36 cellular contexts compared by ENCODE assay signal in the genomic region with DNA sequence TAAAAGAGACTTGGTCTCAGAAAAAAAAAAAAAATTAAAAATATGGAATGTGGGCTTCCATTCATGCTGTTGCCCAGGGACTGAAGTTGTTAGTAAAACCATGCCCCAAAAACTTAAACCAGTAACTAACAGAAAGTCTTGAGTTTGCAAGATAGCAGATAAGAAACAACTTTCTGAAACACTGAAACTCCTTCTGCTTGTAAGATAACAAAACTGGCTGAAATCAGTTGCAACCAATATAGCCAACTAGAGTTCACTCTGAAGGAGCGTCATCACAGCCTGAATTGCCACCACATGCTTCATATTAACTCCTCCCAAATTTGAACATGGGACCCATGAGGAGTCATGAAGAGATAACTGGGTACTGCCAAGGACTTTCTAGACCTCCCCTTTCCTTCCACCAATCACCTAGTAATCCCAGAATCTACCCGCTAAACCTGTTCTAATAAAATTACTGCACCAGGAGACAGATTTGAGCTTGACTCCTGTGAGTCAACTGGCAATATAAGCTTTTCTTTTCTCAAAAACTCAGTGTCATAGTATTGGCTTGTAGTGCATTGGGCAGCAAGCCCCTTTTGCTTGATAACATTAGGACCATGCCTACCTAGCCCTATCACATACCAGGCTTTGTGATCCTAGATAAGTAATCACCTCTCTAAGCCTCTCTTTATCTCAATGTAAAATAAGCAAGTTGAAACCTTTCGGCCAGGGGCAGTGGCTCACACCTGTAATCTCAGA. TPM values are rescaled to one million over a fixed set of nuclear protein-coding genes. Genes with fewer than 3 reads are reported as not detected.
A peak's percentile ranks its signal among the peaks of the same experiment; 100 is the strongest.
DNase-seq lines count a peak whose midpoint lies in the region; ATAC-seq and TF ChIP-seq lines count a peak whose summit lies in the region.
"Had no signal": no experiment of that assay in that cellular context is flagged by ENCODE, and none has a peak within 500 bp of the region (broad histone marks: within the 10 kb centered on the region; RNA-seq: fewer than 3 reads in every experiment).

No MANE protein-coding gene starts in this region.

- 65% methylated on average over 3 of the region's 3 CpGs; no CpG with 5 or more reads in 1 of the 2 experiments for WGBS in endodermal cell (ENCODE audit: insufficient coverage in 1 of 2, insufficient read length in 1 of 2), 2 experiments
- no CpG with 5 or more reads among the region's 3 CpGs for WGBS in mesendoderm (ENCODE audit: extremely low coverage, insufficient coverage, low lambda C conversion rate)

- no peak overlapping the region for H2AK5ac ChIP-seq in mesendoderm (ENCODE audit: low read length)

- no peak overlapping the region for H2BK15ac ChIP-seq in mesendoderm (replicated peaks; ENCODE audit: low read depth)

- H3K9me3 ChIP-seq in PC-3 (ENCODE audit: low read length) (no peaks in the 10 kb centered on the region), endodermal cell (ENCODE audit: control insufficient read depth, low read length) (no peaks in the 10 kb centered on the region)
- H3K9me3 ChIP-seq: breast epithelium, colonic mucosa, esophagus muscularis mucosa, gastroesophageal sphincter, left ventricle myocardium inferior, prostate gland, sigmoid colon had no signal

- peaks cover 16% of the 10 kb centered on the region for H3K36me3 Mint-ChIP-seq in activated CD4-positive, alpha-beta T cell treated with anti-CD3 and anti-CD28 coated beads for 36 hours (ENCODE audit: low read depth)
- peaks cover 39% of the 10 kb centered on the region for H3K36me3 Mint-ChIP-seq in endodermal cell (ENCODE audit: low read depth)
- peaks cover 8% of the 10 kb centered on the region for H3K36me3 Mint-ChIP-seq in activated CD4-positive, alpha-beta memory T cell treated with anti-CD3 and anti-CD28 coated beads for 36 hours

- H3K9me3 Mint-ChIP-seq in activated CD4-positive, alpha-beta T cell treated with anti-CD3 and anti-CD28 coated beads for 36 hours (ENCODE audit: low read depth), result no peaks in the 10 kb centered on the region
- no peaks in the 10 kb centered on the region for H3K9me3 Mint-ChIP-seq in endodermal cell
- H3K9me3 Mint-ChIP-seq in activated CD4-positive, alpha-beta memory T cell treated with anti-CD3 and anti-CD28 coated beads for 36 hours, result no peaks in the 10 kb centered on the region
- H3K9me3 Mint-ChIP-seq: activated naive CD4-positive, alpha-beta T cell treated with anti-CD3 and anti-CD28 coated beads for 36 hours; CD4-positive, CD25-positive, alpha-beta regulatory T cell; IgD-negative memory B cell; stimulated activated memory B cell treated with anti-CD40 and anti-IgM and Interleukin-4, amounts not matched to agents 10 μg/mL and 1 μg/mL and 100 μg/mL, for 72 hours had no signal

- no peak overlapping the region for H2BK5ac ChIP-seq in mesendoderm (ENCODE audit: low read length)

- H3K56ac ChIP-seq in mesendoderm (ENCODE audit: low read length), result no peak overlapping the region

- no peak overlapping the region for H4K8ac ChIP-seq in mesendoderm (ENCODE audit: low read depth, low read length)

- H3K4me2 ChIP-seq in PC-3 (ENCODE audit: low read length), result no peak overlapping the region
- no peak overlapping the region for H3K4me2 ChIP-seq in mesendoderm (ENCODE audit: low read length)

- no peak overlapping the region for H2BK120ac ChIP-seq in mesendoderm (ENCODE audit: low read depth, low read length)

- H3K36me3 ChIP-seq in PC-3 (ENCODE audit: low read depth, low read length) (no peaks in the 10 kb centered on the region), endodermal cell (ENCODE audit: control insufficient read depth, insufficient read depth, low read length) (peaks cover 12% of the 10 kb centered on the region), mesendoderm (ENCODE audit: control insufficient read depth, insufficient read depth, low read length) (no peaks in the 10 kb centered on the region)
- H3K36me3 ChIP-seq: breast epithelium, colonic mucosa, prostate gland had no signal

- BruUV-seq in PC-3 (replicated peaks; lab: Mats Ljungman, UMichigan), result no TSS peak

- no peak for TF ChIP-seq CTCF in PC-3 (conservative IDR thresholded peaks at IDR 0.05; ENCODE audit: low read depth, low read length)
- TF ChIP-seq CTCF in endodermal cell (conservative IDR thresholded peaks at IDR 0.05), result no peak

- H3K4me1 ChIP-seq in PC-3 (ENCODE audit: insufficient read depth, low read length) (peaks cover 3% of the 10 kb centered on the region; the same call in 1 of the 2 replicates), endodermal cell (ENCODE audit: control insufficient read depth, insufficient read depth, low read length) (no peaks in the 10 kb centered on the region), mesendoderm (ENCODE audit: control insufficient read depth, low read depth, low read length) (peaks cover 2% of the 10 kb centered on the region)
- H3K4me1 ChIP-seq: breast epithelium, colonic mucosa, prostate gland had no signal

- no peak overlapping the region for H3K27ac Mint-ChIP-seq in activated CD4-positive, alpha-beta T cell treated with anti-CD3 and anti-CD28 coated beads for 36 hours
- peak overlapping the region; percentile 19 for H3K27ac Mint-ChIP-seq in endodermal cell
- H3K27ac Mint-ChIP-seq in activated CD4-positive, alpha-beta memory T cell treated with anti-CD3 and anti-CD28 coated beads for 36 hours, result no peak overlapping the region
- H3K27ac Mint-ChIP-seq: activated naive CD4-positive, alpha-beta T cell treated with anti-CD3 and anti-CD28 coated beads for 36 hours; CD4-positive, CD25-positive, alpha-beta regulatory T cell; IgD-negative memory B cell; stimulated activated memory B cell treated with anti-CD40 and anti-IgM and Interleukin-4, amounts not matched to agents 10 μg/mL and 1 μg/mL and 100 μg/mL, for 72 hours had no signal

- no peak overlapping the region for H2AFZ ChIP-seq in PC-3 (ENCODE audit: low read length)

- no peak overlapping the region for H3K4me3 ChIP-seq in PC-3 (ENCODE audit: low read length)
- H3K4me3 ChIP-seq in endodermal cell (ENCODE audit: low read length), result no peak overlapping the region
- H3K4me3 ChIP-seq in mesendoderm (ENCODE audit: low read length), result no peak overlapping the region
- H3K4me3 ChIP-seq: breast epithelium, colonic mucosa, esophagus muscularis mucosa, gastroesophageal sphincter, left ventricle myocardium inferior, prostate gland, sigmoid colon had no signal

- no peaks in the 10 kb centered on the region for H4K20me1 ChIP-seq in PC-3 (ENCODE audit: low read length)

- CTCF ChIA-PET in activated CD4-positive, alpha-beta T cell treated with anti-CD3 and anti-CD28 coated beads for 36 hours (lab: Charles Lee), result interaction anchor here (0.7 kb wide), 1 partner anchor 12 kb away, joined by 3 read pairs; no protein-coding TSS in a partner anchor
- CTCF ChIA-PET in PC-3 (lab: Charles Lee), result no interaction called here
- CTCF ChIA-PET in activated CD4-positive, alpha-beta memory T cell treated with anti-CD3 and anti-CD28 coated beads for 36 hours (lab: Charles Lee), result interaction anchor here (1.3 kb wide), 1 partner anchor 9 kb away, joined by 3 read pairs; no protein-coding TSS in a partner anchor

- H3K4me1 Mint-ChIP-seq in activated CD4-positive, alpha-beta T cell treated with anti-CD3 and anti-CD28 coated beads for 36 hours, result peaks cover 16% of the 10 kb centered on the region
- H3K4me1 Mint-ChIP-seq in endodermal cell, result peaks cover 6% of the 10 kb centered on the region
- peaks cover 16% of the 10 kb centered on the region for H3K4me1 Mint-ChIP-seq in activated CD4-positive, alpha-beta memory T cell treated with anti-CD3 and anti-CD28 coated beads for 36 hours (ENCODE audit: low read depth)

- peak; percentile 33 for ATAC-seq in activated CD4-positive, alpha-beta T cell treated with anti-CD3 and anti-CD28 coated beads for 36 hours
- ATAC-seq in PC-3 (no peak), HG03439 (IDR thresholded peaks at IDR 0.05; ENCODE audit: unreplicated experiment) (no peak)
- ATAC-seq: gastroesophageal sphincter; stimulated activated memory B cell treated with anti-CD40 and anti-IgM and Interleukin-4, amounts not matched to agents 10 μg/mL and 1 μg/mL and 100 μg/mL, for 72 hours had no signal

- POLR2A ChIA-PET in activated CD4-positive, alpha-beta T cell treated with anti-CD3 and anti-CD28 coated beads for 36 hours (lab: Charles Lee), result interaction anchor here (0.6 to 0.7 kb wide), 3 partner anchors 21 to 366 kb away, joined by 3 read pairs; no protein-coding TSS in a partner anchor
- POLR2A ChIA-PET in PC-3 (lab: Charles Lee; ENCODE audit: unreplicated experiment), result no interaction called here
- POLR2A ChIA-PET in activated CD4-positive, alpha-beta memory T cell treated with anti-CD3 and anti-CD28 coated beads for 36 hours (lab: Charles Lee), result no interaction called here

- H3K79me1 ChIP-seq in mesendoderm (ENCODE audit: low read length), result no peaks in the 10 kb centered on the region

- H3K9ac ChIP-seq in PC-3 (ENCODE audit: low read length), result no peak overlapping the region
- H3K9ac ChIP-seq in endodermal cell (ENCODE audit: extremely low read depth, low read length, poor library complexity, severe bottlenecking), result no peak overlapping the region
- H3K9ac ChIP-seq in mesendoderm (ENCODE audit: low read length), result no peak overlapping the region

- H4K5ac ChIP-seq in mesendoderm (ENCODE audit: low read length), result no peak overlapping the region

- H3K27me3 ChIP-seq in PC-3 (ENCODE audit: low read length), result no peaks in the 10 kb centered on the region
- no peaks in the 10 kb centered on the region for H3K27me3 ChIP-seq in endodermal cell (ENCODE audit: control insufficient read depth, insufficient read depth, low read length, poor library complexity, severe bottlenecking)
- no peaks in the 10 kb centered on the region for H3K27me3 ChIP-seq in mesendoderm (ENCODE audit: insufficient read depth, low read length, poor library complexity)
- H3K27me3 ChIP-seq: breast epithelium, colonic mucosa, esophagus muscularis mucosa, gastroesophageal sphincter, sigmoid colon had no signal

- H3K18ac ChIP-seq in mesendoderm (ENCODE audit: low read length), result no peak overlapping the region

- H3K79me2 ChIP-seq in PC-3 (ENCODE audit: low read length), result no peaks in the 10 kb centered on the region
- no peaks in the 10 kb centered on the region for H3K79me2 ChIP-seq in mesendoderm (ENCODE audit: control insufficient read depth, insufficient read depth, low read length)

- intact Hi-C loops in activated CD4-positive, alpha-beta T cell treated with anti-CD3 and anti-CD28 coated beads for 36 hours (cut with DNase I, micrococcal nuclease), result no loop called here
- intact Hi-C loops in PC-3 (cut with micrococcal nuclease), result no loop called here
- intact Hi-C loops in activated CD4-positive, alpha-beta memory T cell treated with anti-CD3 and anti-CD28 coated beads for 36 hours (cut with micrococcal nuclease), result no loop called here

- H3K23ac ChIP-seq in mesendoderm (ENCODE audit: low read length), result no peak overlapping the region

- H3K27me3 Mint-ChIP-seq in activated CD4-positive, alpha-beta T cell treated with anti-CD3 and anti-CD28 coated beads for 36 hours, result no peaks in the 10 kb centered on the region
- H3K27me3 Mint-ChIP-seq in endodermal cell (ENCODE audit: insufficient read depth), result no peaks in the 10 kb centered on the region
- no peaks in the 10 kb centered on the region for H3K27me3 Mint-ChIP-seq in activated CD4-positive, alpha-beta memory T cell treated with anti-CD3 and anti-CD28 coated beads for 36 hours
- H3K27me3 Mint-ChIP-seq: CD4-positive, CD25-positive, alpha-beta regulatory T cell; IgD-negative memory B cell; stimulated activated memory B cell treated with anti-CD40 and anti-IgM and Interleukin-4, amounts not matched to agents 10 μg/mL and 1 μg/mL and 100 μg/mL, for 72 hours had no signal

- H3K4ac ChIP-seq in mesendoderm (ENCODE audit: low read depth, low read length), result no peak overlapping the region

- H3K27ac ChIP-seq in PC-3 (ENCODE audit: low read length) (no peak overlapping the region), endodermal cell (ENCODE audit: low read depth, low read length) (no peak overlapping the region), mesendoderm (ENCODE audit: low read depth, low read length) (peak overlapping the region; percentile 48)
- H3K27ac ChIP-seq: 22Rv1, breast epithelium, colonic mucosa, esophagus muscularis mucosa, gastroesophageal sphincter, left ventricle myocardium inferior, prostate gland, sigmoid colon had no signal

- DNase-seq in activated CD4-positive, alpha-beta T cell treated with anti-CD3 and anti-CD28 coated beads for 36 hours, result no peak
- no peak for DNase-seq in activated CD4-positive, alpha-beta T cell treated with anti-CD3 and anti-CD28 coated beads for 1 hour
- peak; percentile 60 for DNase-seq in PC-3
- peak; percentile 67 for DNase-seq in endodermal cell
- peak; percentile 81 for DNase-seq in mesendoderm
- no peak for DNase-seq in activated CD4-positive, alpha-beta memory T cell treated with anti-CD3 and anti-CD28 coated beads for 36 hours
- DNase-seq in NCI-H2227 treated with DMSO at 0.1 percent for 48 hours (lab: John Stamatoyannopoulos, UW), result no peak
- DNase-seq: activated CD4-positive, alpha-beta T cell treated with anti-CD3 and anti-CD28 coated beads for 48 hours; activated naive CD4-positive, alpha-beta T cell treated with anti-CD3 and anti-CD28 coated beads for 36 hours; activated T-cell treated with anti-CD3 and anti-CD28 coated beads, Interleukin-2, amount 50 U/mL, for 48 hours; CD4-positive, CD25-positive, alpha-beta regulatory T cell; colonic mucosa; DMS 273 treated with DMSO at 0.1 percent for 48 hours; effector CD8-positive, alpha-beta T cell; left ventricle myocardium inferior; NCI-H1105 treated with DMSO at 0.1 percent for 48 hours; NCI-H2029; NCI-H69; sigmoid colon; stimulated activated CD4-positive, alpha-beta T cell treated with anti-CD3 and anti-CD28 coated beads, Interleukin-4, amount 100 ng/mL, for 4 hours; substantia nigra; T-helper 1 cell had no signal

- no peaks in the 10 kb centered on the region for H3K9me2 ChIP-seq in PC-3 (replicated peaks; ENCODE audit: low read length)

- no peaks in the 10 kb centered on the region for H3F3A ChIP-seq in PC-3 (ENCODE audit: low read length, unreplicated experiment)

- H3K4me3 Mint-ChIP-seq in activated CD4-positive, alpha-beta T cell treated with anti-CD3 and anti-CD28 coated beads for 36 hours, result no peak overlapping the region
- H3K4me3 Mint-ChIP-seq in endodermal cell, result no peak overlapping the region
- H3K4me3 Mint-ChIP-seq in activated CD4-positive, alpha-beta memory T cell treated with anti-CD3 and anti-CD28 coated beads for 36 hours, result no peak overlapping the region
- H3K4me3 Mint-ChIP-seq: activated naive CD4-positive, alpha-beta T cell treated with anti-CD3 and anti-CD28 coated beads for 36 hours; CD4-positive, CD25-positive, alpha-beta regulatory T cell; IgD-negative memory B cell; stimulated activated memory B cell treated with anti-CD40 and anti-IgM and Interleukin-4, amounts not matched to agents 10 μg/mL and 1 μg/mL and 100 μg/mL, for 72 hours had no signal

RNA-seq across cellular contexts. Expression of a gene that starts 53.6 kb away (rescaled TPM):
- 10 to 100 TPM; 45.9 to 52.5 TPM for total RNA-seq in activated CD4-positive, alpha-beta T cell treated with anti-CD3 and anti-CD28 coated beads for 36 hours
- total RNA-seq in PC-3 (2014; rRNA removed) (14.0 and 15.7 TPM in 2 replicates), endodermal cell (100 to 1,000 TPM in 1 of 2 donors, 10 to 100 TPM in 1; 82.7 to 116 TPM)
- 48.3 TPM for polyA plus RNA-seq in endodermal cell (2013, experiment 1 of 2)
- 38.3 TPM for polyA plus RNA-seq in endodermal cell (2013, experiment 2 of 2)
- 14.4 TPM for polyA plus RNA-seq in mesendoderm (2013, experiment 1 of 2)
- 14.6 TPM for polyA plus RNA-seq in mesendoderm (2013, experiment 2 of 2)
- 10 to 100 TPM; 42.2 to 51.4 TPM for total RNA-seq in activated CD4-positive, alpha-beta memory T cell treated with anti-CD3 and anti-CD28 coated beads for 36 hours

RNA-seq across cellular contexts. Expression of a gene that starts 57.3 kb away (rescaled TPM):
- total RNA-seq in activated CD4-positive, alpha-beta T cell treated with anti-CD3 and anti-CD28 coated beads for 36 hours, result not detected
- total RNA-seq in PC-3 (2014; rRNA removed) (not detected in 2 replicates), endodermal cell (not detected)
- 0.11 TPM for polyA plus RNA-seq in endodermal cell (2013, experiment 1 of 2)
- polyA plus RNA-seq in endodermal cell (2013, experiment 2 of 2), result not detected
- 0.04 TPM for polyA plus RNA-seq in mesendoderm (2013, experiment 1 of 2)
- 0.06 TPM for polyA plus RNA-seq in mesendoderm (2013, experiment 2 of 2)
- total RNA-seq in activated CD4-positive, alpha-beta memory T cell treated with anti-CD3 and anti-CD28 coated beads for 36 hours, result not detected
- total RNA-seq: activated naive CD4-positive, alpha-beta T cell treated with anti-CD3 and anti-CD28 coated beads for 36 hours; breast epithelium; CD4-positive, CD25-positive, alpha-beta regulatory T cell; colonic mucosa; esophagus muscularis mucosa; gastroesophageal sphincter; H1; left ventricle myocardium inferior; M059J; mesenteric fat pad; RPMI7951; sigmoid colon; SK-MEL-5; ureter had no signal
- polyA plus RNA-seq: IgD-negative memory B cell, sigmoid colon had no signal

Comparison
In these comparisons a context has a peak if more than half of its experiments do, and no peak if none do; other contexts are left out.
1. DNase-seq: peak in PC-3 (single experiment), endodermal cell (single experiment) and mesendoderm (single experiment); none in activated CD4-positive, alpha-beta T cell treated with anti-CD3 and anti-CD28 coated beads for 36 hours (single experiment), activated CD4-positive, alpha-beta T cell treated with anti-CD3 and anti-CD28 coated beads for 1 hour (single experiment), activated CD4-positive, alpha-beta memory T cell treated with anti-CD3 and anti-CD28 coated beads for 36 hours (single experiment) and NCI-H2227 treated with DMSO at 0.1 percent for 48 hours (single experiment).